Comparison of ENCODE assay signal across 22 cellular contexts in the genomic region with DNA sequence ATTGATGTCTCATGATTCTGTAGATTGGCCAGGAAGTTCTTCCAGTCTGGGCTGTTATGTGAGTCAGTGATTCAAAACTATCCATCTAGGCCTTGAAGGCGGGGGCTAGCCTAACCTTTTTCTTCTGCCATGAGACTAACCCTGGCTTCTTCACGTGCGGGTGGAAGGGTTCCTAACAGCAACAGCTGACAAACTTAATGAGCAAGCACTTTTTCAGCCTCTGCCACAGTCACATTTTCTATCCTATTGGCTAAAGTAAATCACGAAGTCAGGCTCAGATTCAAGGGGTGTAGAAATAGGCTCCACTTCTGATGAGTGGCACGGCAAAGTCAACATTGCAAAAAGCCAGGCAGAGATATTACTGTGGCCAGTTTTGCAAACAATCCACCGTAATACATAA.
DNase-seq lines count a peak whose midpoint lies in the region; ATAC-seq and TF ChIP-seq lines count a peak whose summit lies in the region.
"Had no signal": no experiment of that assay in that cellular context is flagged by ENCODE, and none has a peak within 500 bp of the region (broad histone marks: within the 10 kb centered on the region; RNA-seq: fewer than 3 reads in every experiment).

No MANE protein-coding gene starts in this region.

- no peak overlapping the region for H3K4me2 ChIP-seq in PC-9

- POLR2A ChIA-PET in PC-9 (lab: Charles Lee; ENCODE audit: unreplicated experiment): no interaction called here

- H3K36me3 ChIP-seq in RWPE2 (ENCODE audit: low read depth): no peaks in the 10 kb centered on the region
- no peaks in the 10 kb centered on the region for H3K36me3 ChIP-seq in esophagus squamous epithelium
- H3K36me3 ChIP-seq in thoracic aorta: no peaks in the 10 kb centered on the region
- no peaks in the 10 kb centered on the region for H3K36me3 ChIP-seq in PC-9 (ENCODE audit: low read depth)
- H3K36me3 ChIP-seq: pancreas, sigmoid colon, tibial nerve had no signal

- no peaks in the 10 kb centered on the region for H3K9me2 ChIP-seq in PC-9 (ENCODE audit: insufficient read depth)

- no peaks in the 10 kb centered on the region for H3K27me3 ChIP-seq in RWPE2 (ENCODE audit: insufficient read depth, poor library complexity, severe bottlenecking)
- no peaks in the 10 kb centered on the region for H3K27me3 ChIP-seq in esophagus squamous epithelium
- H3K27me3 ChIP-seq in thoracic aorta (replicated peaks; ENCODE audit: insufficient read depth): no peaks in the 10 kb centered on the region
- H3K27me3 ChIP-seq in PC-9 (ENCODE audit: insufficient read depth, low read depth): no peaks in the 10 kb centered on the region
- H3K27me3 ChIP-seq: pancreas, sigmoid colon, tibial nerve had no signal

- peak overlapping the region; percentile 59 for H3K27ac ChIP-seq in RWPE2 (ENCODE audit: poor library complexity, severe bottlenecking)
- peak overlapping the region in 3 of 4 donors; percentile 19 to 65 (median 25) for H3K27ac ChIP-seq in esophagus squamous epithelium
- peak overlapping the region; percentile 71 to 85 for H3K27ac ChIP-seq in thoracic aorta
- no peak overlapping the region for H3K27ac ChIP-seq in PC-9
- H3K27ac ChIP-seq: sigmoid colon, tibial nerve had no signal

- no peak for TF ChIP-seq POLR2A in esophagus squamous epithelium (IDR thresholded peaks at IDR 0.05)

- no peaks in the 10 kb centered on the region for H3K9me3 ChIP-seq in RWPE2 (ENCODE audit: severe bottlenecking)
- no peaks in the 10 kb centered on the region for H3K9me3 ChIP-seq in esophagus squamous epithelium
- H3K9me3 ChIP-seq in thoracic aorta: no peaks in the 10 kb centered on the region
- H3K9me3 ChIP-seq in PC-9 (ENCODE audit: insufficient read depth, low read depth): no peaks in the 10 kb centered on the region; the same call in 1 of the 2 replicates
- H3K9me3 ChIP-seq: pancreas, sigmoid colon, tibial nerve had no signal

- no peak overlapping the region; the same call in 1 of the 2 replicates for H2AFZ ChIP-seq in PC-9

- BruUV-seq in PC-9 (replicated peaks; lab: Mats Ljungman, UMichigan): no TSS peak

- H3K4me3 ChIP-seq in RWPE2 (ENCODE audit: severe bottlenecking) (no peak overlapping the region), esophagus squamous epithelium (no peak overlapping the region), thoracic aorta (no peak overlapping the region), PC-9 (no peak overlapping the region)
- H3K4me3 ChIP-seq: pancreas, sigmoid colon, tibial nerve had no signal

- intact Hi-C loops in esophagus squamous epithelium (cut with DNase I): no loop called here
- intact Hi-C loops in PC-9 (cut with micrococcal nuclease; ENCODE audit: unreplicated experiment): no loop called here

- peaks cover 7% of the 10 kb centered on the region; the same call in 1 of the 2 replicates for H3F3A ChIP-seq in PC-9 (ENCODE audit: insufficient read depth, low read depth)

- ATAC-seq in RWPE2 (ENCODE audit: low read depth): no peak
- ATAC-seq in thoracic aorta (ENCODE audit: insufficient number of reproducible peaks, low FRiP score, low read depth): no peak
- no peak for ATAC-seq in GM19467 (IDR thresholded peaks at IDR 0.05; ENCODE audit: unreplicated experiment)
- ATAC-seq: left lobe of liver, T-helper 17 cell had no signal

- H3K4me1 ChIP-seq in RWPE2 (ENCODE audit: insufficient read depth, poor library complexity, severe bottlenecking) (peaks cover 10% of the 10 kb centered on the region), esophagus squamous epithelium (peaks cover 0 to 29% (median 0%) of the 10 kb centered on the region in 3 donors), thoracic aorta (ENCODE audit: control insufficient read depth in 1 of 2, low read depth in 2 of 2) (peaks cover 8 to 32% of the 10 kb centered on the region in 2 donors), PC-9 (replicated peaks; ENCODE audit: insufficient read depth) (no peaks in the 10 kb centered on the region; the same call in 1 of the 2 replicates)
- H3K4me1 ChIP-seq: sigmoid colon, tibial nerve had no signal

- DNase-seq in ELR (ENCODE audit: low read depth): peak; percentile 10
- no peak for DNase-seq in RWPE2 (ENCODE audit: low spot score)
- DNase-seq in esophagus squamous epithelium (lab: John Stamatoyannopoulos, UW): no peak
- peak; percentile 10 for DNase-seq in thoracic aorta (ENCODE audit: low spot score)
- no peak for DNase-seq in NCI-H82 (lab: John Stamatoyannopoulos, UW)
- no peak for DNase-seq in PC-9
- DNase-seq in superior temporal gyrus (ENCODE audit: extremely low spot score): no peak
- DNase-seq: activated B cell treated with CpG ODN at 0.5 μM for 24 hours; activated effector memory CD4-positive, alpha-beta T cell treated with Interleukin-2 at 50 U/mL for 16 hours; CD4-positive, CD25-positive, alpha-beta regulatory T cell; H7; Kasumi-1; NCI-H1436 treated with DMSO at 0.1 percent for 48 hours; NCI-H345; pancreas; SHP77; sigmoid colon; stimulated activated CD4-positive, alpha-beta T cell treated with anti-CD3 and anti-CD28 coated beads, Interleukin-2, amount 100 ng/mL, for 48 hours; T-helper 17 cell had no signal

- CTCF ChIA-PET in PC-9 (lab: Charles Lee): interaction anchor here (0.6 kb wide), 1 partner anchor 1726 kb away, joined by 8 read pairs; no protein-coding TSS in a partner anchor

- no peaks in the 10 kb centered on the region for H3K79me2 ChIP-seq in PC-9 (ENCODE audit: low read depth)

- H4K20me1 ChIP-seq in PC-9 (ENCODE audit: insufficient read depth): no peaks in the 10 kb centered on the region

- WGBS in esophagus squamous epithelium, 2 donors: 66 to 73% methylated on average over 4 to 6 of the region's 6 CpGs

- TF ChIP-seq CTCF in RWPE2 (IDR thresholded peaks at IDR 0.05; ENCODE audit: poor library complexity, severe bottlenecking) (no peak), esophagus squamous epithelium (IDR thresholded peaks at IDR 0.05) (no peak), thoracic aorta (IDR thresholded peaks at IDR 0.05) (no peak), PC-9 (conservative IDR thresholded peaks at IDR 0.05) (no peak)

Comparison
In these comparisons a context has a peak if more than half of its experiments do, and no peak if none do; other contexts are left out.
1. DNase-seq: peak in ELR (single experiment) and thoracic aorta (single experiment); none in RWPE2 (single experiment), esophagus squamous epithelium (single experiment), NCI-H82 (single experiment), PC-9 (0 of 2) and superior temporal gyrus (single experiment).